In the genomic region with DNA sequence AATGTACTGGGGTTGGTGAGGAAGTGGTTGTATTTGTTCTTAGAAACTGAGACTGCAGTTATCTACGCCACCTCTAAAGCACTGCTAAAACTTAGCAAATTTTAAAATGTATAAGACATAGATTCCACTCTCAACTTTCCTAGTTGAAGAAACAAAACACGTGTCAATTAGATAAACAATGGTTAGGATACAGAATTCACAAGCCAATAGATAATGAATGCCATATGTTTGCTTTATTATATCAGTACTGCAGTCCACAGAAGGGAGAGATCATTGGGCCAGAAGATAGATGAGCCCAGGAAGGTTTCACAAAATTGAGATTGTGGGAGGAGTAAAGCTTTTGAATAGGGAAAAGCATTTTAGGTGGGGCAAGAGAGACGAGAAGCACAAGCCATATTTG, we compare ENCODE assay signal across 1 cellular context.
TF ChIP-seq lines count a peak whose summit lies in the region.

No MANE protein-coding gene starts in this region.

TF ChIP-seq in H1, 55 proteins besides CTCF, POLR2A, EP300 and RAD21:
- TF ChIP-seq RNF2 (IDR thresholded peaks at IDR 0.05; ENCODE audit: borderline replicate concordance, low read depth, low read length, missing control alignments, poor library complexity, severe bottlenecking) (no peak), KDM1A (IDR thresholded peaks at IDR 0.05; ENCODE audit: borderline replicate concordance, low read length) (no peak), CEBPB (IDR thresholded peaks at IDR 0.05; ENCODE audit: low read depth, low read length) (no peak), FOSL1 (IDR thresholded peaks at IDR 0.05; ENCODE audit: insufficient read depth, low read depth, low read length) (no peak), KDM5A (IDR thresholded peaks at IDR 0.05; ENCODE audit: low read length) (no peak), ASH2L (IDR thresholded peaks at IDR 0.05; ENCODE audit: low read length) (no peak), GABPA (IDR thresholded peaks at IDR 0.05; ENCODE audit: borderline replicate concordance, insufficient read depth, low read length) (no peak), TAF7 (optimal IDR thresholded peaks at IDR 0.05; ENCODE audit: borderline replicate concordance, low read depth, low read length) (no peak), SAP30 (IDR thresholded peaks at IDR 0.05; ENCODE audit: insufficient read depth, insufficient replicate concordance, low read length) (no peak), SP2 (IDR thresholded peaks at IDR 0.05; ENCODE audit: low read length) (no peak)
- TF ChIP-seq, protein P1, sequence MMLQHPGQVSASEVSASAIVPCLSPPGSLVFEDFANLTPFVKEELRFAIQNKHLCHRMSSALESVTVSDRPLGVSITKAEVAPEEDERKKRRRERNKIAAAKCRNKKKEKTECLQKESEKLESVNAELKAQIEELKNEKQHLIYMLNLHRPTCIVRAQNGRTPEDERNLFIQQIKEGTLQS (IDR thresholded peaks at IDR 0.05; ENCODE audit: insufficient read depth, low read depth, low read length) = no peak
TF ChIP-seq in H1: peak in this region for 0.
